In the genomic region with DNA sequence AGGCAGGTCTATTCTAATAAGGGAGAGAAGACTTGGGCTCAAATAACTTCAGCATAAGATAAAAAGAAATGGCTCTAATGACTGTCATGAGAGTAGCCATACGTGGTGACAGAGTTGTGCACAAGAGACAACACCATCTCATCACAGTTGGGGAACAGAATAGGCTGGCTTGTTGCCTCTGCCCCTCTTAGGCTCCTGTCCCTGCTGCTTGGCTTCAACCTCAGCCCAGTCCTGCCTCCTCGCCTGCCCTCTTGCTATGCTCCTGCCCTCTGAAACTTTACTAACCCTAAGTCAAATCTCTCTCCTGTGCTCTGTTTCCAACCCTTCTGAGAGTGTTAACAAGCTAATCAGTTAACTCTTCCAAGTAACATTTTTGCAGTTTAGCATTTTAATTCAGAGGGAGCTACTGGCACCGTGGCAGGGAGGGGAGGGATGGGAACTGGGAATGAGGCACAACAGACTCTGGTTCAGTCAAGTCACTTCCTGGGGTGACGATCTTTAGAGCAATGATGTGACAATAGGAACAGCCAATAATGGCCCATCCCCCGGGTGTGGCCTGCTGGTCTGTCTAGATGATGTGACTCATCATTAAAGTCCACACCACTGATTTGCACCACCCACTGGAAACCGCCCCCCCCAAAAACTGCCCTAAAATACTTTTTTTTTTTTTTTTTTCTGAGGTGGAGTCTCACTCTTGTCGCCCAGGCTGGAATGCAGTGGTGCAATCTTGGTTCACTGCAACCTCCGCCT, we compare ENCODE assay signal across 12 cellular contexts. TPM values are rescaled to one million over a fixed set of nuclear protein-coding genes. Genes with fewer than 3 reads are reported as not detected.
DNase-seq lines count a peak whose midpoint lies in the region; ATAC-seq and TF ChIP-seq lines count a peak whose summit lies in the region.
"Had no signal": no experiment of that assay in that cellular context is flagged by ENCODE, and none has a peak within 500 bp of the region (broad histone marks: within the 10 kb centered on the region; RNA-seq: fewer than 3 reads in every experiment).

No MANE protein-coding gene starts in this region.

- H3K9me2 ChIP-seq in OCI-LY7 (ENCODE audit: insufficient read depth, low read length) (no peaks in the 10 kb centered on the region), GM23338 (ENCODE audit: insufficient read depth) (no peaks in the 10 kb centered on the region)

- no peak overlapping the region for H3K4me3 Mint-ChIP-seq in T-helper 1 cell treated with Interleukin-12 subunit alpha and Interleukin-12 subunit beta and Interleukin-4 antibody, amounts not matched to agents 30 μg/mL and 1 μg/mL, for 36 hours
- H3K4me3 Mint-ChIP-seq in endodermal cell, result no peak overlapping the region
- no peak overlapping the region for H3K4me3 Mint-ChIP-seq in GM23338
- H3K4me3 Mint-ChIP-seq: activated naive CD8-positive, alpha-beta T cell treated with anti-CD3 and anti-CD28 coated beads, Interleukin-2, amount 50 U/mL, for 24 hours; memory B cell had no signal

- BruUV-seq in OCI-LY7 (replicated peaks; lab: Mats Ljungman, UMichigan), result no TSS peak

- no peaks in the 10 kb centered on the region for H3K9me3 Mint-ChIP-seq in T-helper 1 cell treated with Interleukin-12 subunit alpha and Interleukin-12 subunit beta and Interleukin-4 antibody, amounts not matched to agents 30 μg/mL and 1 μg/mL, for 36 hours
- H3K9me3 Mint-ChIP-seq in endodermal cell, result no peaks in the 10 kb centered on the region
- H3K9me3 Mint-ChIP-seq in GM23338, result no peaks in the 10 kb centered on the region
- H3K9me3 Mint-ChIP-seq: activated naive CD8-positive, alpha-beta T cell treated with anti-CD3 and anti-CD28 coated beads, Interleukin-2, amount 50 U/mL, for 24 hours; memory B cell had no signal

- intact Hi-C loops in spleen (cut with DNase I; ENCODE audit: low total_unique reads) (no loop called here), OCI-LY7 (cut with micrococcal nuclease; ENCODE audit: unreplicated experiment) (no loop called here)

- peaks cover 8% of the 10 kb centered on the region for H3K4me1 Mint-ChIP-seq in T-helper 1 cell treated with Interleukin-12 subunit alpha and Interleukin-12 subunit beta and Interleukin-4 antibody, amounts not matched to agents 30 μg/mL and 1 μg/mL, for 36 hours (ENCODE audit: low read depth)
- H3K4me1 Mint-ChIP-seq in endodermal cell (peaks cover 9% of the 10 kb centered on the region), GM23338 (peaks cover 3% of the 10 kb centered on the region; the same call in 2 of the 3 replicates)

- H3K79me2 ChIP-seq in OCI-LY7 (ENCODE audit: insufficient read depth, low read depth, low read length) (no peaks in the 10 kb centered on the region), GM23338 (replicated peaks; ENCODE audit: insufficient read depth) (no peaks in the 10 kb centered on the region)

- no peak overlapping the region for H3K9ac ChIP-seq in endodermal cell (ENCODE audit: extremely low read depth, low read length, poor library complexity, severe bottlenecking)

- H3K4me1 ChIP-seq in endodermal cell (ENCODE audit: control insufficient read depth, insufficient read depth, low read length) (peaks cover 7% of the 10 kb centered on the region), spleen (no peaks in the 10 kb centered on the region), OCI-LY7 (ENCODE audit: insufficient read depth, low read length, poor library complexity, severe bottlenecking) (no peaks in the 10 kb centered on the region), GM23338 (ENCODE audit: insufficient read depth) (no peaks in the 10 kb centered on the region)

- peak overlapping the region; percentile 23 for H3K27ac Mint-ChIP-seq in T-helper 1 cell treated with Interleukin-12 subunit alpha and Interleukin-12 subunit beta and Interleukin-4 antibody, amounts not matched to agents 30 μg/mL and 1 μg/mL, for 36 hours
- H3K27ac Mint-ChIP-seq in endodermal cell, result no peak overlapping the region
- no peak overlapping the region for H3K27ac Mint-ChIP-seq in GM23338
- H3K27ac Mint-ChIP-seq: activated naive CD8-positive, alpha-beta T cell treated with anti-CD3 and anti-CD28 coated beads, Interleukin-2, amount 50 U/mL, for 24 hours; memory B cell had no signal

- H4K20me1 ChIP-seq in OCI-LY7 (ENCODE audit: insufficient read depth, low read length) (no peaks in the 10 kb centered on the region), GM23338 (replicated peaks; ENCODE audit: insufficient read depth) (no peaks in the 10 kb centered on the region)

- no peaks in the 10 kb centered on the region for H3K36me3 Mint-ChIP-seq in T-helper 1 cell treated with Interleukin-12 subunit alpha and Interleukin-12 subunit beta and Interleukin-4 antibody, amounts not matched to agents 30 μg/mL and 1 μg/mL, for 36 hours (ENCODE audit: low read depth)
- H3K36me3 Mint-ChIP-seq in endodermal cell (ENCODE audit: low read depth) (no peaks in the 10 kb centered on the region), GM23338 (ENCODE audit: low read depth) (no peaks in the 10 kb centered on the region)
- H3K36me3 Mint-ChIP-seq: memory B cell had no signal

- POLR2A ChIA-PET in OCI-LY7 (lab: Charles Lee), result interaction anchor here (0.5 kb wide), 1 partner anchor 191 kb away, joined by 6 read pairs; no protein-coding TSS in a partner anchor

- no peaks in the 10 kb centered on the region for H3F3A ChIP-seq in GM23338 (replicated peaks; ENCODE audit: low read depth)

- WGBS in endodermal cell (ENCODE audit: insufficient coverage in 1 of 2, insufficient read length in 1 of 2), 2 experiments, result 73 to 83% methylated on average over 4 to 8 of the region's 8 CpGs
- 62 to 79% (median 68%) methylated on average over 7 to 8 of the region's 8 CpGs for WGBS in spleen, 5 donors

- no peaks in the 10 kb centered on the region for H3K27me3 Mint-ChIP-seq in T-helper 1 cell treated with Interleukin-12 subunit alpha and Interleukin-12 subunit beta and Interleukin-4 antibody, amounts not matched to agents 30 μg/mL and 1 μg/mL, for 36 hours (ENCODE audit: low read depth)
- no peaks in the 10 kb centered on the region for H3K27me3 Mint-ChIP-seq in endodermal cell (ENCODE audit: insufficient read depth)
- H3K27me3 Mint-ChIP-seq in GM23338 (ENCODE audit: insufficient read depth, low read depth, poor library complexity), result peaks cover 5% of the 10 kb centered on the region
- H3K27me3 Mint-ChIP-seq: activated naive CD8-positive, alpha-beta T cell treated with anti-CD3 and anti-CD28 coated beads, Interleukin-2, amount 50 U/mL, for 24 hours had no signal

- no peak for TF ChIP-seq POLR2A in spleen (IDR thresholded peaks at IDR 0.05)

- no peaks in the 10 kb centered on the region for H3K9me3 ChIP-seq in endodermal cell (ENCODE audit: control insufficient read depth, low read length)
- peaks cover 0 to 3% (median 0%) of the 10 kb centered on the region in 8 donors for H3K9me3 ChIP-seq in spleen
- H3K9me3 ChIP-seq in OCI-LY7 (ENCODE audit: low read length), result no peaks in the 10 kb centered on the region

- H3K4me2 ChIP-seq in OCI-LY7 (ENCODE audit: low read length) (no peak overlapping the region), GM23338 (no peak overlapping the region)

- H3K4me3 ChIP-seq in endodermal cell (ENCODE audit: low read length) (no peak overlapping the region), spleen (no peak overlapping the region), OCI-LY7 (ENCODE audit: low read depth, low read length, poor library complexity, severe bottlenecking) (no peak overlapping the region), GM23338 (no peak overlapping the region)

- H2AFZ ChIP-seq in OCI-LY7 (ENCODE audit: low read length) (no peak overlapping the region), GM23338 (no peak overlapping the region)

- no peaks in the 10 kb centered on the region for H3K36me3 ChIP-seq in endodermal cell (ENCODE audit: control insufficient read depth, insufficient read depth, low read length)
- H3K36me3 ChIP-seq in spleen, result no peaks in the 10 kb centered on the region
- no peaks in the 10 kb centered on the region for H3K36me3 ChIP-seq in OCI-LY7 (ENCODE audit: insufficient read depth, low read length)
- H3K36me3 ChIP-seq in GM23338 (ENCODE audit: insufficient read depth), result no peaks in the 10 kb centered on the region

- DNase-seq in T-helper 1 cell (no peak), MV-4-11 (lab: John Stamatoyannopoulos, UW) (peak; percentile 4), endodermal cell (peak; percentile 49), spleen (peak; percentile 56), OCI-LY7 (ENCODE audit: low spot score) (no peak), GM23338 (ENCODE audit: low spot score) (no peak), NCI-H226 (no peak)
- DNase-seq: activated naive CD8-positive, alpha-beta T cell treated with anti-CD3 and anti-CD28 coated beads, Interleukin-2, amount 50 U/mL, for 24 hours; hippocampal formation; NCI-H446 had no signal

- ATAC-seq in GM23338, result no peak
- ATAC-seq: activated naive CD8-positive, alpha-beta T cell treated with anti-CD3 and anti-CD28 coated beads, Interleukin-2, amount 50 U/mL, for 24 hours had no signal

- CTCF ChIA-PET in OCI-LY7 (lab: Charles Lee; ENCODE audit: unreplicated experiment), result no interaction called here

- H3K27me3 ChIP-seq in endodermal cell (ENCODE audit: control insufficient read depth, insufficient read depth, low read length, poor library complexity, severe bottlenecking), result no peaks in the 10 kb centered on the region
- H3K27me3 ChIP-seq in spleen (replicated peaks in 1 of 7), result no peaks in the 10 kb centered on the region
- H3K27me3 ChIP-seq in GM23338 (ENCODE audit: insufficient read depth), result no peaks in the 10 kb centered on the region

- H3K27ac ChIP-seq in endodermal cell (ENCODE audit: low read depth, low read length), result no peak overlapping the region
- no peak overlapping the region for H3K27ac ChIP-seq in spleen
- no peak overlapping the region for H3K27ac ChIP-seq in OCI-LY7 (ENCODE audit: low read depth, low read length, poor library complexity, severe bottlenecking)
- H3K27ac ChIP-seq in GM23338 (ENCODE audit: low read depth), result no peak overlapping the region

- TF ChIP-seq CTCF in endodermal cell (conservative IDR thresholded peaks at IDR 0.05) (no peak), spleen (IDR thresholded peaks at IDR 0.05 in 8 of 11, conservative IDR thresholded peaks at IDR 0.05 in 3 of 11) (no peak), OCI-LY7 (conservative IDR thresholded peaks at IDR 0.05; ENCODE audit: low read length) (no peak), GM23338 (conservative IDR thresholded peaks at IDR 0.05; ENCODE audit: low read depth in 2 of 2) (no peak)

TF ChIP-seq in GM23338, 12 proteins besides CTCF, POLR2A, EP300 and RAD21 (continues in another document):
- TF ChIP-seq EZH2 (IDR thresholded peaks at IDR 0.05; ENCODE audit: low read depth, unreplicated experiment) (no peak), NANOG (IDR thresholded peaks at IDR 0.05; ENCODE audit: borderline replicate concordance) (no peak), JUNB (IDR thresholded peaks at IDR 0.05; ENCODE audit: unreplicated experiment) (no peak), POLR2AphosphoS5 (IDR thresholded peaks at IDR 0.05; ENCODE audit: low read depth) (no peak)

RNA-seq across cellular contexts. Expression of a gene that starts 35.5 kb away (rescaled TPM):
- under 1 TPM; 0.13 to 0.64 TPM for total RNA-seq in endodermal cell
- polyA plus RNA-seq in endodermal cell (2013, experiment 1 of 2), result not detected
- 0.12 TPM for polyA plus RNA-seq in endodermal cell (2013, experiment 2 of 2)
- 1 to 10 TPM in 1 of 7 donors, under 1 TPM in 5, not detected in 1; 0.29 to 1.0 (median 0.77) TPM for total RNA-seq in spleen
- polyA plus RNA-seq in spleen, result under 1 TPM; 0.06 to 0.72 (median 0.32) TPM
- 1.1 and 2.3 TPM in 2 replicates for total RNA-seq in OCI-LY7 (2014; rRNA removed; shearing (Covaris generic))
- 0.57 and 0.89 TPM in 2 replicates for total RNA-seq in OCI-LY7 (2022)
- 0.59 and 1.5 TPM in 2 replicates for total RNA-seq in GM23338 (2014; rRNA removed; shearing (Covaris generic))
- polyA plus RNA-seq in GM23338 (2016; fragmentation: Nextera tagmentation; extraction: Ambion mirVana), result 2.0 and 2.2 TPM in 2 replicates

Comparison
In these comparisons a context has a peak if more than half of its experiments do, and no peak if none do; other contexts are left out.
1. DNase-seq: peak in MV-4-11 (single experiment), endodermal cell (single experiment) and spleen (single experiment); none in T-helper 1 cell (0 of 5), OCI-LY7 (single experiment), GM23338 (single experiment) and NCI-H226 (single experiment).